In the genomic region with DNA sequence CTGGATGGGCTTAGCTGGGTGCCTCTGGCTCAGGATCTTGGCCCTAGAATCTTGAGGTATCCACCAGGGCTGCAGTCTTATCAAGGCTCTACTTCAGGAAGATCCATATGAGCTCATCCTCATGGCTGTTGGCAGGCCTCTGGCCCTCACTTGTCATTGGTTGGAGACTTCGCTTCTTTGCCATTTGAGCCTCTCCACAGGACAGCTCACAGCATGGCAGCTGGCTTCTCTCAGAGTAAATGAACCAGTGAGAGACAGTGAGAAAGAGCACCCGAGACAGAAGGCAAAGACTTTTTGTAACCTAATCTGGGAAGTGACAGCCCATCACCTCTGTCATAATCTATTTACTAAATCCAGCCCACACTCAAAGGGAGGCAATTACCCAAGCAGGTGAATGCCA, we compare ENCODE assay signal across 17 cellular contexts.
DNase-seq lines count a peak whose midpoint lies in the region; ATAC-seq and TF ChIP-seq lines count a peak whose summit lies in the region.
"Had no signal": no experiment of that assay in that cellular context is flagged by ENCODE, and none has a peak within 500 bp of the region (broad histone marks: within the 10 kb centered on the region; RNA-seq: fewer than 3 reads in every experiment).

No MANE protein-coding gene starts in this region.

- peaks cover 4% of the 10 kb centered on the region; the same call in 1 of the 2 replicates for H3K27me3 ChIP-seq in IMR-90 (ENCODE audit: control insufficient read depth, insufficient read depth, low read length)
- peaks cover 0 to 10% of the 10 kb centered on the region in 2 experiments for H3K27me3 ChIP-seq in mesenchymal stem cell (ENCODE audit: control insufficient read depth in 1 of 2, insufficient read depth in 1 of 2, low read length in 2 of 2)
- H3K27me3 ChIP-seq: BE2C had no signal

- no peak overlapping the region for H2BK20ac ChIP-seq in IMR-90 (ENCODE audit: low read depth, low read length)

- H3K23ac ChIP-seq in IMR-90 (ENCODE audit: low read depth, low read length), result no peak overlapping the region
- no peak overlapping the region for H3K23ac ChIP-seq in mesenchymal stem cell (ENCODE audit: low read length in 2 of 2)

- H2BK15ac ChIP-seq in IMR-90 (ENCODE audit: low read depth, low read length) (no peak overlapping the region), mesenchymal stem cell (ENCODE audit: low read depth, poor library complexity, severe bottlenecking) (no peak overlapping the region)

- no peaks in the 10 kb centered on the region for H3K9me1 ChIP-seq in IMR-90 (ENCODE audit: insufficient read depth, low read length)

- H2AFZ ChIP-seq in IMR-90 (replicated peaks; ENCODE audit: low read length, poor library complexity), result no peak overlapping the region
- H2AFZ ChIP-seq in mesenchymal stem cell (ENCODE audit: low read depth, low read length), result no peak overlapping the region

- no peak overlapping the region for H3K9ac ChIP-seq in IMR-90 (ENCODE audit: low read depth, low read length)
- no peak overlapping the region for H3K9ac ChIP-seq in mesenchymal stem cell (ENCODE audit: low read length)

- no peak overlapping the region for H3K18ac ChIP-seq in IMR-90 (ENCODE audit: low read depth, low read length)
- H3K18ac ChIP-seq in mesenchymal stem cell (ENCODE audit: low read depth in 1 of 2, low read length in 2 of 2), result no peak overlapping the region

- H3K14ac ChIP-seq in IMR-90 (replicated peaks; ENCODE audit: low read depth, low read length), result no peak overlapping the region
- H3K14ac ChIP-seq in mesenchymal stem cell (ENCODE audit: low read length in 2 of 2), result no peak overlapping the region

- no peak overlapping the region for H3K4me3 ChIP-seq in IMR-90 (ENCODE audit: insufficient read depth, low read depth, low read length)
- no peak overlapping the region for H3K4me3 ChIP-seq in mesenchymal stem cell (ENCODE audit: insufficient read depth in 1 of 2, low read depth in 1 of 2, low read length in 2 of 2)

- DNase-seq in ELF-1 (ENCODE audit: low read depth, low spot score) (peak; percentile 11), IMR-90 (peak; percentile 2), RPMI7951 (ENCODE audit: low read depth) (peak; percentile 2), mesenchymal stem cell (no peak), NCI-H146 treated with DMSO at 0.1 percent for 48 hours (lab: John Stamatoyannopoulos, UW; ENCODE audit: unreplicated experiment) (no peak)
- DNase-seq in activated T-cell treated with anti-CD3 and anti-CD28 coated beads, Interleukin-2, amount 50 U/mL, for 48 hours, result no peak
- DNase-seq: BE2C; CD8-positive, alpha-beta T cell; MM.1S; NCI-H1105 treated with DMSO at 0.1 percent for 48 hours; NCI-H2081 treated with DMSO at 0.1 percent for 48 hours; NCI-H510A; SHP77 treated with DMSO at 0.1 percent for 48 hours; T-helper 17 cell had no signal

- H3K4me1 ChIP-seq in IMR-90 (ENCODE audit: control insufficient read depth, insufficient read depth, low read length) (no peaks in the 10 kb centered on the region), mesenchymal stem cell (ENCODE audit: control insufficient read depth, insufficient read depth, low read depth, low read length) (peaks cover 2% of the 10 kb centered on the region)
- H3K4me1 ChIP-seq: BE2C had no signal

- POLR2A ChIA-PET in IMR-90 (lab: Charles Lee; ENCODE audit: unreplicated experiment), result no interaction called here

- no peak for TF ChIP-seq RAD21 in IMR-90 (IDR thresholded peaks at IDR 0.05; ENCODE audit: low read length)

- intact Hi-C loops in IMR-90 (cut with micrococcal nuclease), result loop anchor here (5.0 to 10.0 kb wide), 3 partner anchors 175 to 1202 kb away; no protein-coding TSS in a partner anchor

- TF ChIP-seq POLR2A in IMR-90 (IDR thresholded peaks at IDR 0.05; ENCODE audit: low read depth, low read length), result no peak

- no peaks in the 10 kb centered on the region for H4K20me1 ChIP-seq in IMR-90 (ENCODE audit: insufficient read depth, low read length)

- no peak overlapping the region for H2AK9ac ChIP-seq in IMR-90 (replicated peaks; ENCODE audit: low read depth, low read length, poor library complexity)

- H3K4ac ChIP-seq in IMR-90 (ENCODE audit: low read depth, low read length), result no peak overlapping the region
- no peak overlapping the region for H3K4ac ChIP-seq in mesenchymal stem cell (ENCODE audit: low read depth in 1 of 2, low read length in 2 of 2)

- TF ChIP-seq CTCF in IMR-90 (conservative IDR thresholded peaks at IDR 0.05; ENCODE audit: low read depth, low read length), result no peak

- H3K27ac ChIP-seq in IMR-90 (ENCODE audit: insufficient read depth, low read length) (no peak overlapping the region), mesenchymal stem cell (ENCODE audit: low read length, poor library complexity, severe bottlenecking) (no peak overlapping the region)

- no peak overlapping the region for H4K5ac ChIP-seq in IMR-90 (ENCODE audit: low read depth, low read length)

- no peak overlapping the region for H2BK12ac ChIP-seq in mesenchymal stem cell (ENCODE audit: low read length in 2 of 2)

- H2BK5ac ChIP-seq in IMR-90 (ENCODE audit: low read depth, low read length, poor library complexity, severe bottlenecking) (no peak overlapping the region), mesenchymal stem cell (ENCODE audit: low read depth, low read length, poor library complexity, severe bottlenecking) (peak overlapping the region; percentile 4)

- in situ Hi-C loops in IMR-90 (cut with MboI; ENCODE audit: low sequenced_read_pairs), result loop anchor here (5.0 to 10.0 kb wide), 3 partner anchors 190 to 732 kb away; no protein-coding TSS in a partner anchor

- no peak for ATAC-seq in IMR-90 (ENCODE audit: low read depth)
- no peak for ATAC-seq in HG02678 (IDR thresholded peaks at IDR 0.05; ENCODE audit: unreplicated experiment)
- ATAC-seq: CD8-positive, alpha-beta T cell; HepG2; Panc1; T-helper 17 cell had no signal

- no peak overlapping the region for H3K4me2 ChIP-seq in IMR-90 (ENCODE audit: low read depth, low read length)
- no peak overlapping the region for H3K4me2 ChIP-seq in mesenchymal stem cell (ENCODE audit: low read length, poor library complexity, severe bottlenecking)

- H4K8ac ChIP-seq in IMR-90 (ENCODE audit: low read depth in 2 of 2, low read length in 2 of 2) (no peak overlapping the region), mesenchymal stem cell (ENCODE audit: low read length) (no peak overlapping the region)

- CTCF ChIA-PET in IMR-90 (lab: Yijun Ruan, JAX), result no interaction called here

- H2AK5ac ChIP-seq in IMR-90 (ENCODE audit: low read depth, low read length) (no peak overlapping the region), mesenchymal stem cell (ENCODE audit: low read length, severe bottlenecking) (no peak overlapping the region)

- no peak overlapping the region for H2BK120ac ChIP-seq in IMR-90 (ENCODE audit: low read depth, low read length)
- H2BK120ac ChIP-seq in mesenchymal stem cell (ENCODE audit: low read depth, low read length), result no peak overlapping the region

- H3K79me1 ChIP-seq in IMR-90 (ENCODE audit: low read depth in 1 of 2, low read length in 2 of 2) (no peaks in the 10 kb centered on the region), mesenchymal stem cell (replicated peaks; ENCODE audit: low read length, poor library complexity, severe bottlenecking) (no peaks in the 10 kb centered on the region)

- H3K36me3 ChIP-seq in IMR-90 (ENCODE audit: control insufficient read depth, insufficient read depth, low read length), result no peaks in the 10 kb centered on the region
- H3K36me3 ChIP-seq in mesenchymal stem cell (ENCODE audit: control insufficient read depth in 1 of 2, insufficient read depth in 2 of 2, low read depth in 1 of 2, low read length in 2 of 2), result no peaks in the 10 kb centered on the region
- H3K36me3 ChIP-seq: BE2C had no signal

- no TSS peak for BruUV-seq in IMR-90 (replicated peaks; lab: Mats Ljungman, UMichigan)

- H3K9me3 ChIP-seq in IMR-90 (ENCODE audit: control insufficient read depth, insufficient read depth, low read length), result no peaks in the 10 kb centered on the region
- no peaks in the 10 kb centered on the region for H3K9me3 ChIP-seq in mesenchymal stem cell (ENCODE audit: control insufficient read depth, low read length)
- H3K9me3 ChIP-seq: BE2C had no signal

- WGBS in IMR-90 (ENCODE audit: extremely low coverage in 2 of 2, insufficient read length in 1 of 2), 2 experiments, result no CpG with 5 or more reads among the region's 2 CpGs
- 87% methylated on average over 2 of the region's 2 CpGs for WGBS in mesenchymal stem cell

- no peak overlapping the region for H4K91ac ChIP-seq in IMR-90 (ENCODE audit: insufficient read depth, low read depth, low read length)
- H4K91ac ChIP-seq in mesenchymal stem cell (ENCODE audit: low read length), result no peak overlapping the region

- H3K56ac ChIP-seq in IMR-90 (ENCODE audit: extremely low read depth, insufficient read depth, low read length), result no peak overlapping the region

- dilution Hi-C loops in IMR-90 (cut with HindIII; ENCODE audit: low sequenced_read_pairs, unreplicated experiment), result no loop called here

TF ChIP-seq in IMR-90, 13 proteins besides CTCF, POLR2A, EP300 and RAD21 (continues in another document):
- no peak for TF ChIP-seq MAZ (IDR thresholded peaks at IDR 0.05; ENCODE audit: borderline replicate concordance, low read depth, low read length)
- no peak for TF ChIP-seq CEBPB (IDR thresholded peaks at IDR 0.05; ENCODE audit: low read depth, low read length)
- TF ChIP-seq FOS (IDR thresholded peaks at IDR 0.05; ENCODE audit: low read depth, low read length), result no peak
- TF ChIP-seq, protein P1, sequence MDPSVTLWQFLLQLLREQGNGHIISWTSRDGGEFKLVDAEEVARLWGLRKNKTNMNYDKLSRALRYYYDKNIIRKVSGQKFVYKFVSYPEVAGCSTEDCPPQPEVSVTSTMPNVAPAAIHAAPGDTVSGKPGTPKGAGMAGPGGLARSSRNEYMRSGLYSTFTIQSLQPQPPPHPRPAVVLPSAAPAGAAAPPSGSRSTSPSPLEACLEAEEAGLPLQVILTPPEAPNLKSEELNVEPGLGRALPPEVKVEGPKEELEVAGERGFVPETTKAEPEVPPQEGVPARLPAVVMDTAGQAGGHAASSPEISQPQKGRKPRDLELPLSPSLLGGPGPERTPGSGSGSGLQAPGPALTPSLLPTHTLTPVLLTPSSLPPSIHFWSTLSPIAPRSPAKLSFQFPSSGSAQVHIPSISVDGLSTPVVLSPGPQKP (IDR thresholded peaks at IDR 0.05; ENCODE audit: borderline replicate concordance, low read depth, low read length), result no peak
- TF ChIP-seq MAFK (IDR thresholded peaks at IDR 0.05; ENCODE audit: low read depth, low read length), result no peak
- TF ChIP-seq SMC3 (IDR thresholded peaks at IDR 0.05; ENCODE audit: low read depth, low read length), result no peak
- TF ChIP-seq MXI1 (IDR thresholded peaks at IDR 0.05; ENCODE audit: borderline replicate concordance, low read depth, low read length), result no peak
- no peak for TF ChIP-seq BHLHE40 (IDR thresholded peaks at IDR 0.05; ENCODE audit: low read depth, low read length)
- no peak for TF ChIP-seq RCOR1 (IDR thresholded peaks at IDR 0.05; ENCODE audit: insufficient replicate concordance, low read length)
- TF ChIP-seq CHD1 (IDR thresholded peaks at IDR 0.05; ENCODE audit: low read depth, low read length), result no peak
- TF ChIP-seq NFE2L2 (IDR thresholded peaks at IDR 0.05; ENCODE audit: low read depth, low read length), result no peak

Comparison
In these comparisons a context has a peak if more than half of its experiments do, and no peak if none do; other contexts are left out.
1. DNase-seq: peak in ELF-1 (single experiment), IMR-90 (single experiment) and RPMI7951 (single experiment); none in mesenchymal stem cell (single experiment), NCI-H146 treated with DMSO at 0.1 percent for 48 hours (single experiment) and activated T-cell treated with anti-CD3 and anti-CD28 coated beads, Interleukin-2, amount 50 U/mL, for 48 hours (0 of 2).